Comparison of ENCODE assay signal across 19 cellular contexts in genomic region chr4:99290848-99291786, GRCh38. TPM values are rescaled to one million over a fixed set of nuclear protein-coding genes. Genes with fewer than 3 reads are reported as not detected.
A peak's percentile ranks its signal among the peaks of the same experiment; 100 is the strongest.
DNase-seq lines count a peak whose midpoint lies in the region; ATAC-seq, FAIRE-seq and TF ChIP-seq lines count a peak whose summit lies in the region.
"Had no signal": no experiment of that assay in that cellular context is flagged by ENCODE, and none has a peak within 500 bp of the region (broad histone marks: within the 10 kb centered on the region; RNA-seq: fewer than 3 reads in every experiment).

TSS of gene ADH1A (minus strand) at chr4:99290985. CDS start at chr4:99290914, 71 bp downstream.

- no peaks in the 10 kb centered on the region for H3K79me2 ChIP-seq in PC-9 (ENCODE audit: low read depth)

- intact Hi-C loops in PC-9 (cut with micrococcal nuclease; ENCODE audit: unreplicated experiment): no loop called here

- FAIRE-seq in small intestine (lab: Jason Lieb, UNC): peak; percentile 53
- FAIRE-seq: H54 had no signal

- no peaks in the 10 kb centered on the region for H3F3A ChIP-seq in PC-9 (ENCODE audit: insufficient read depth, low read depth)

- CTCF ChIA-PET in PC-9 (lab: Charles Lee): no interaction called here

- H3K4me1 ChIP-seq in PC-9 (replicated peaks; ENCODE audit: insufficient read depth) (no peaks in the 10 kb centered on the region), small intestine (ENCODE audit: control insufficient read depth in 2 of 2, insufficient read depth in 1 of 2, low read depth in 1 of 2, low read length in 1 of 2) (peaks cover 0 to 4% of the 10 kb centered on the region in 2 donors)
- H3K4me1 ChIP-seq: BLaER1 had no signal

- no TSS peak for BruUV-seq in PC-9 (replicated peaks; lab: Mats Ljungman, UMichigan)

- H3K4me3 ChIP-seq in PC-9: no peak within 1 kb of the TSS
- no peak within 1 kb of the TSS for H3K4me3 ChIP-seq in small intestine (ENCODE audit: low read depth in 1 of 2, low read length in 2 of 2)
- H3K4me3 ChIP-seq: BLaER1, GM23338 had no signal

- no peak for TF ChIP-seq CTCF in PC-9 (conservative IDR thresholded peaks at IDR 0.05)

- no peak within 1 kb of the TSS for H3K4me2 ChIP-seq in PC-9
- H3K4me2 ChIP-seq: BLaER1, GM23338 had no signal

- ATAC-seq in left lobe of liver (peak; percentile 71), HG03039 (IDR thresholded peaks at IDR 0.05; ENCODE audit: unreplicated experiment) (no peak)
- ATAC-seq: CD8-positive, alpha-beta T cell; GM23338 had no signal

- H4K20me1 ChIP-seq in PC-9 (ENCODE audit: insufficient read depth): no peaks in the 10 kb centered on the region
- H4K20me1 ChIP-seq: BLaER1 had no signal

- 10 to 52% (median 26%) methylated on average over 3 of the region's 3 CpGs for WGBS in small intestine, 3 donors

- no peak for DNase-seq in PC-9
- no peak for DNase-seq in left lobe of liver (ENCODE audit: low spot score)
- no peak for DNase-seq in mesenteric fat pad (ENCODE audit: low spot score)
- DNase-seq in small intestine: peak; percentile 28
- DNase-seq in activated gamma-delta T cell (lab: John Stamatoyannopoulos, UW): no peak
- no peak for DNase-seq in middle frontal gyrus (ENCODE audit: extremely low spot score, low spot score)
- DNase-seq: 8988T; Calu3; CD8-positive, alpha-beta T cell; DMS79 treated with DMSO at 0.1 percent for 48 hours; GF-D8; HCEC 1CT had no signal

- no peaks in the 10 kb centered on the region for H3K9me3 ChIP-seq in PC-9 (ENCODE audit: insufficient read depth, low read depth)
- H3K9me3 ChIP-seq in small intestine (ENCODE audit: control insufficient read depth, low read depth): no peaks in the 10 kb centered on the region
- H3K9me3 ChIP-seq: BLaER1 had no signal

- H2AFZ ChIP-seq in PC-9: peak within 1 kb of the TSS; percentile 39; the same call in 1 of the 2 replicates
- H2AFZ ChIP-seq: GM23338 had no signal

- POLR2A ChIA-PET in PC-9 (lab: Charles Lee; ENCODE audit: unreplicated experiment): no interaction called here

- no peaks in the 10 kb centered on the region; the same call in 1 of the 2 replicates for H3K9me2 ChIP-seq in PC-9 (ENCODE audit: insufficient read depth)

- H3K36me3 ChIP-seq in PC-9 (ENCODE audit: low read depth): no peaks in the 10 kb centered on the region
- no peaks in the 10 kb centered on the region for H3K36me3 ChIP-seq in small intestine (ENCODE audit: control insufficient read depth in 2 of 2, insufficient read depth in 2 of 2, low read length in 2 of 2)
- H3K36me3 ChIP-seq: BLaER1 had no signal

- no peaks in the 10 kb centered on the region for H3K27me3 ChIP-seq in PC-9 (ENCODE audit: insufficient read depth, low read depth)
- no peaks in the 10 kb centered on the region for H3K27me3 ChIP-seq in small intestine (ENCODE audit: control insufficient read depth in 2 of 2, insufficient read depth in 2 of 2, low read length in 2 of 2)
- H3K27me3 ChIP-seq: BLaER1 had no signal

- H3K27ac ChIP-seq in PC-9 (no peak within 1 kb of the TSS), small intestine (ENCODE audit: low read depth in 1 of 2, low read length in 1 of 2) (no peak within 1 kb of the TSS)
- H3K27ac ChIP-seq: BLaER1 had no signal

RNA-seq across cellular contexts. Expression of gene ADH1A, which starts in this region (rescaled TPM):
- not detected in 2 replicates for total RNA-seq in PC-9 (2021)
- 355 TPM for total RNA-seq in left lobe of liver
- 11.8 TPM for total RNA-seq in mesenteric fat pad
- 1 to 10 TPM in 2 of 3 donors, under 1 TPM in 1; 0.88 to 7.0 (median 6.9) TPM for polyA plus RNA-seq in small intestine
- total RNA-seq: A673; Calu3; CD8-positive, alpha-beta T cell; GM23338 had no signal
- polyA plus RNA-seq: AG04450, CD14-positive monocyte, GM23338 had no signal

Comparison
In these comparisons a context has a peak if more than half of its experiments do, and no peak if none do; other contexts are left out.
1. RNA of gene ADH1A (total RNA-seq): 355 TPM in left lobe of liver (single experiment); 11.8 TPM in mesenteric fat pad (single experiment) and not detected in PC-9; every median in the first group is over 10 times any median in the second.